In the genomic region with DNA sequence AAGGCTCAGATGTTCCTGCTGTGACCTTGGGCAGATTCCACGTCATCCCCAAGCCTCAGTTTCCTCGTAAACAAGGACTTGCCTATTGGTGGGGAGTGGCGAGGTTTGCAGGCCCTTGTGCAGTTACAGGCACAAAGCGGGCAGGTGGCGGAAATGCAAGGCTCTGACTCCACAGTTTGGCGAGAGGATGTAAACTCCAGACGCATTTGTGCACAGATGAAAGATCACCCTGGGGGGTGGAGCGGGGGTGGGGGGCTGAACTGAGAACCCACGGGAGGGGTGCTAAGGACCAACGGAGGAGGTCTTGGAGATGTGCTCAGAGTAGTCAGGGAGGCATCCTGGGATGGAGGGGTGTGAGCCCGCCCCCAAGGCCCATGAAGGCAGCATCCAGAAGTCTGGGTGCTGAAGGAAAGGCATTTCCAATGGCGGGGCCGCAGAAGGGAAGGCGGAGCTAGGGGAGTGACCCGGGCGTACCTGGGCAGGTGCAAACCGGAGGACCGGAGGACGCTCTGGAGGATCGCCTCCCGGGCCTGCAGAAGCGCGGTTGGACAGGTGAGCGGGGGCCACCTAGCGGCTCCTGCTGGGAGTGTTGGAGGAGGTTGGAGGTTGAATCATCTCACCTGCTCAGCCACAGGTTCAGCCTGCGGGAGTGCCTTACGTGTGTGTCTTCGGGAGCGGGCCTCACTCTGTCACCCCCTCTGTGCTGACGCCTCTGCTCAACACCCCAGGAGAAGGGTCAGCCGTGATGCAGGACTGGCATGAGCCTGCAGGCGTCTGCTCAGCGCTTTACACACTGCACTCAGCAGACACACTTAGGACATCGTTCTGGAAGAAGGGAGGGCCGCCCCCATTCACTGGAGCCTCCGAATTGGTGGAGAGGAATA, we compare ENCODE assay signal across 8 cellular contexts. TPM values are rescaled to one million over a fixed set of nuclear protein-coding genes. Genes with fewer than 3 reads are reported as not detected.
DNase-seq lines count a peak whose midpoint lies in the region; ATAC-seq lines count a peak whose summit lies in the region.

No MANE protein-coding gene starts in this region.

- peak; percentile 51 for DNase-seq in ELR (ENCODE audit: low read depth)
- peak; percentile 84 for DNase-seq in Karpas-422
- DNase-seq in T-cell = peak; percentile 17 to 75 (median 55)
- peak; percentile 27 for DNase-seq in amniotic epithelial cell (ENCODE audit: low read depth)
- DNase-seq in iPS DF 4.7 (ENCODE audit: extremely low read depth, low spot score) = peak; percentile 69
- DNase-seq in stimulated activated CD4-positive, alpha-beta T cell treated with anti-CD3 and anti-CD28 coated beads, Interleukin-12 subunit alpha, Interleukin-12 subunit beta, amount 100 ng/mL, for 4 hours = peak; percentile 74
- DNase-seq in NCI-H1694 treated with DMSO at 0.1 percent for 48 hours (lab: John Stamatoyannopoulos, UW) = no peak

- no peak overlapping the region for H3K4me3 ChIP-seq in Karpas-422 (ENCODE audit: low read length)

- H3K4me1 ChIP-seq in Karpas-422 (ENCODE audit: low read length) = 0 out of 2 replicates have a peak, but pooled peaks cover 4% of the 10 kb centered on the region

- H4K20me1 ChIP-seq in Karpas-422 (ENCODE audit: insufficient read depth, low read depth, low read length) = no peaks in the 10 kb centered on the region

- no peaks in the 10 kb centered on the region for H3K36me3 Mint-ChIP-seq in T-cell

- H3K27me3 Mint-ChIP-seq in T-cell = peaks cover 37 to 68% of the 10 kb centered on the region in 2 donors

- CTCF ChIA-PET in T-cell (lab: Charles Lee) = no interaction called here

- no peaks in the 10 kb centered on the region for H3K36me3 ChIP-seq in Karpas-422 (ENCODE audit: insufficient read depth, low read length)

- no peak overlapping the region for H3K27ac Mint-ChIP-seq in T-cell

- H3K79me2 ChIP-seq in Karpas-422 (ENCODE audit: low read length) = no peaks in the 10 kb centered on the region

- H3K27me3 ChIP-seq in Karpas-422 (ENCODE audit: low read length) = no peaks in the 10 kb centered on the region

- no peak overlapping the region for H2AFZ ChIP-seq in Karpas-422 (ENCODE audit: low read length)

- H3K27ac ChIP-seq in Karpas-422 (ENCODE audit: low read length) = no peak overlapping the region

- H3K9me3 ChIP-seq in Karpas-422 (ENCODE audit: low read length) = no peaks in the 10 kb centered on the region

- H3K4me1 Mint-ChIP-seq in T-cell = peaks cover 10 to 22% (median 12%) of the 10 kb centered on the region in 3 donors

- H3K9ac ChIP-seq in Karpas-422 (ENCODE audit: low read length) = no peak overlapping the region

- POLR2A ChIA-PET in T-cell (lab: Charles Lee) = no interaction called here

- H3K9me3 Mint-ChIP-seq in T-cell = no peaks in the 10 kb centered on the region

- ATAC-seq in T-cell (replicated peaks in 1 of 4) = peak; percentile 81 to 92 (median 84)
- no peak for ATAC-seq in GM18870 (IDR thresholded peaks at IDR 0.05; ENCODE audit: unreplicated experiment)

- H3K4me2 ChIP-seq in Karpas-422 (ENCODE audit: low read depth, low read length, poor library complexity, severe bottlenecking) = no peak overlapping the region

- H3K9me2 ChIP-seq in Karpas-422 (replicated peaks; ENCODE audit: insufficient read depth, low read length) = no peaks in the 10 kb centered on the region

- H3K4me3 Mint-ChIP-seq in T-cell = peak overlapping the region; percentile 31 to 52 (median 34)

RNA-seq across cellular contexts. Expression of a gene that starts 1.9 kb away (rescaled TPM):
- total RNA-seq in Karpas-422 (2014; rRNA removed; shearing (Covaris generic); ENCODE audit: low replicate concordance) = not detected in 2 replicates
- total RNA-seq in T-cell = not detected

RNA-seq across cellular contexts. Expression of a gene that starts 44.3 kb away (rescaled TPM):
- not detected in 2 replicates for total RNA-seq in Karpas-422 (2014; rRNA removed; shearing (Covaris generic); ENCODE audit: low replicate concordance)
- not detected for total RNA-seq in T-cell
